7 cellular contexts compared by ENCODE assay signal in genomic region chr17:10695875-10696407, GRCh38. TPM values are rescaled to one million over a fixed set of nuclear protein-coding genes. Genes with fewer than 3 reads are reported as not detected.
DNase-seq lines count a peak whose midpoint lies in the region; ATAC-seq, FAIRE-seq and TF ChIP-seq lines count a peak whose summit lies in the region.
"Not testable (repeated sequence)": the region's sequence is repeated elsewhere in the genome, so short reads cannot be mapped to it uniquely, and the experiment has no call there.

No MANE protein-coding gene starts in this region.

- POLR2A ChIA-PET in WTC11 (lab: Charles Lee), result not testable (repeated sequence)

- H3K27me3 Mint-ChIP-seq in WTC11 (ENCODE audit: low read depth); astrocyte (ENCODE audit: low read depth, unreplicated experiment); osteocyte (ENCODE audit: unreplicated experiment): not testable (repeated sequence)

- TF ChIP-seq CTCF in DOHH2 (IDR thresholded peaks at IDR 0.05; ENCODE audit: low read depth, low read length, poor library complexity, severe bottlenecking); Loucy (conservative IDR thresholded peaks at IDR 0.05; ENCODE audit: low read length); WTC11 (IDR thresholded peaks at IDR 0.05); astrocyte (IDR thresholded peaks at IDR 0.05; ENCODE audit: insufficient read depth, low read depth, low read length); epithelial cell of esophagus (IDR thresholded peaks at IDR 0.05; ENCODE audit: insufficient read depth, low read depth, low read length, missing control alignments); kidney epithelial cell (IDR thresholded peaks at IDR 0.05; ENCODE audit: insufficient read depth, low read length, poor library complexity, severe bottlenecking); osteocyte (IDR thresholded peaks at IDR 0.05): not testable (repeated sequence)

- not testable (repeated sequence) for H3K9me2 ChIP-seq in DOHH2 (replicated peaks; ENCODE audit: control insufficient read depth, low read length); Loucy (replicated peaks; ENCODE audit: low read depth, low read length)

- not testable (repeated sequence) for H3K27ac ChIP-seq in DOHH2 (ENCODE audit: low read depth, low read length); astrocyte (ENCODE audit: low read depth, low read length)

- H3K79me2 ChIP-seq in DOHH2 (ENCODE audit: control insufficient read depth, low read length), result peaks cover 82% of the 10 kb centered on the region
- peaks cover 77% of the 10 kb centered on the region for H3K79me2 ChIP-seq in Loucy (ENCODE audit: insufficient read depth, low read length)
- peaks cover 82% of the 10 kb centered on the region for H3K79me2 ChIP-seq in astrocyte (ENCODE audit: insufficient read depth, low read length)

- not testable (repeated sequence) for ATAC-seq in WTC11

- H4K20me1 ChIP-seq in DOHH2 (ENCODE audit: control insufficient read depth, insufficient read depth, low read depth, low read length), result not testable (repeated sequence)
- peaks cover 34% of the 10 kb centered on the region for H4K20me1 ChIP-seq in Loucy (ENCODE audit: insufficient read depth, low read length, poor library complexity, severe bottlenecking)
- peaks cover 11% of the 10 kb centered on the region for H4K20me1 ChIP-seq in astrocyte (ENCODE audit: insufficient read depth, low read length)

- H3K4me3 ChIP-seq in DOHH2 (ENCODE audit: low read length) (peak overlapping the region; percentile 95), Loucy (ENCODE audit: low read length, poor library complexity, severe bottlenecking) (peak overlapping the region; percentile 84), astrocyte (ENCODE audit: insufficient read depth, low read depth, low read length) (peak overlapping the region; percentile 92), epithelial cell of esophagus (ENCODE audit: low read length) (peak overlapping the region; percentile 84), kidney epithelial cell (ENCODE audit: low read depth, low read length) (peak overlapping the region; percentile 97)

- not testable (repeated sequence) for H2AFZ ChIP-seq in Loucy (ENCODE audit: low read length); astrocyte (ENCODE audit: low read depth, low read length)

- not testable (repeated sequence) for H3K9me3 ChIP-seq in DOHH2 (ENCODE audit: control insufficient read depth, insufficient read depth, low read length); Loucy (ENCODE audit: insufficient read depth, low read depth, low read length); astrocyte (ENCODE audit: insufficient read depth, low read depth, low read length)

- not testable (repeated sequence) for H3K27me3 ChIP-seq in DOHH2 (ENCODE audit: control insufficient read depth, low read length); Loucy (ENCODE audit: insufficient read depth, low read length, poor library complexity, severe bottlenecking); astrocyte (ENCODE audit: insufficient read depth, low read length); kidney epithelial cell (ENCODE audit: control insufficient read depth, insufficient read depth, low read length)

- H3K4me2 ChIP-seq in DOHH2 (ENCODE audit: low read length) (peak overlapping the region; percentile 83), Loucy (ENCODE audit: low read depth, low read length, poor library complexity, severe bottlenecking) (peak overlapping the region; percentile 100), astrocyte (ENCODE audit: low read length) (peak overlapping the region; percentile 87)

- H3K9ac ChIP-seq in Loucy (ENCODE audit: low read depth, low read length, poor library complexity, severe bottlenecking) (peak overlapping the region; percentile 88), astrocyte (ENCODE audit: low read length) (peak overlapping the region; percentile 90)

- CTCF ChIA-PET in WTC11 (lab: Charles Lee), result interaction anchor here (0.6 to 1.5 kb wide), 3 partner anchors 12 to 67 kb away, joined by 3 to 4 read pairs (median 4); no protein-coding TSS in a partner anchor

- FAIRE-seq in astrocyte (lab: Jason Lieb, UNC), result not testable (repeated sequence)

- H3K4me3 Mint-ChIP-seq in WTC11, result peak overlapping the region; percentile 94
- H3K4me3 Mint-ChIP-seq in astrocyte (ENCODE audit: unreplicated experiment), result peak overlapping the region; percentile 99
- peak overlapping the region; percentile 92 for H3K4me3 Mint-ChIP-seq in osteocyte (ENCODE audit: unreplicated experiment)

- peaks cover 24% of the 10 kb centered on the region for H3K4me1 ChIP-seq in DOHH2 (ENCODE audit: control insufficient read depth, low read length)
- H3K4me1 ChIP-seq in Loucy (ENCODE audit: insufficient read depth, low read length, poor library complexity, severe bottlenecking), result peaks cover 61% of the 10 kb centered on the region
- peaks cover 11% of the 10 kb centered on the region for H3K4me1 ChIP-seq in astrocyte (ENCODE audit: insufficient read depth, low read length)

- not testable (repeated sequence) for H3K9me3 Mint-ChIP-seq in WTC11; astrocyte (ENCODE audit: unreplicated experiment); osteocyte (ENCODE audit: unreplicated experiment)

- H3K36me3 Mint-ChIP-seq in WTC11 (peaks cover 41% of the 10 kb centered on the region), osteocyte (ENCODE audit: unreplicated experiment) (peaks cover 22% of the 10 kb centered on the region)
- H3K36me3 Mint-ChIP-seq in astrocyte (ENCODE audit: low read depth, unreplicated experiment), result not testable (repeated sequence)

- not testable (repeated sequence) for H3F3A ChIP-seq in DOHH2 (ENCODE audit: control insufficient read depth, insufficient read depth); Loucy (ENCODE audit: low read depth)

- H3K27ac Mint-ChIP-seq in WTC11; astrocyte (ENCODE audit: unreplicated experiment): not testable (repeated sequence)
- peak overlapping the region; percentile 76 for H3K27ac Mint-ChIP-seq in osteocyte (ENCODE audit: unreplicated experiment)

- H3K36me3 ChIP-seq in DOHH2 (ENCODE audit: control insufficient read depth, low read length) (peaks cover 60% of the 10 kb centered on the region), Loucy (ENCODE audit: insufficient read depth, low read length) (peaks cover 30% of the 10 kb centered on the region; the same call in 1 of the 2 replicates), astrocyte (ENCODE audit: insufficient read depth, low read length) (peaks cover 37% of the 10 kb centered on the region)
- H3K36me3 ChIP-seq in kidney epithelial cell (ENCODE audit: control insufficient read depth, insufficient read depth, low read length), result not testable (repeated sequence)

- not testable (repeated sequence) for H3K4me1 Mint-ChIP-seq in WTC11
- H3K4me1 Mint-ChIP-seq in astrocyte (ENCODE audit: low read depth, unreplicated experiment) (peaks cover 22% of the 10 kb centered on the region), osteocyte (ENCODE audit: unreplicated experiment) (peaks cover 24% of the 10 kb centered on the region)

- DNase-seq in WTC11 (ENCODE audit: low spot score); astrocyte (ENCODE audit: low read depth); epithelial cell of esophagus (ENCODE audit: low read depth); kidney epithelial cell (ENCODE audit: low read depth); osteocyte (ENCODE audit: extremely low spot score, unreplicated experiment): not testable (repeated sequence)

RNA-seq across cellular contexts. Expression of gene SCO1, which starts 1.4 kb away (rescaled TPM):
- total RNA-seq in WTC11 (2021) (56.9 to 63.8 TPM (median 61.6 TPM) in 3 replicates), astrocyte (36.0 TPM in 2 replicates), kidney epithelial cell (30.5 and 32.9 TPM in 2 replicates), osteocyte (26.8 and 27.4 TPM in 2 replicates)

RNA-seq across cellular contexts. Expression of gene ADPRM, which starts 1.5 kb away (rescaled TPM):
- total RNA-seq in WTC11 (2021) (6.6 to 7.5 TPM (median 7.4 TPM) in 3 replicates), astrocyte (11.1 and 11.3 TPM in 2 replicates), kidney epithelial cell (16.4 and 18.8 TPM in 2 replicates), osteocyte (12.7 and 13.1 TPM in 2 replicates)

RNA-seq across cellular contexts. Expression of gene TMEM220, which starts 33.9 kb away (rescaled TPM):
- total RNA-seq in WTC11 (2021), result 2.4 to 4.0 TPM (median 2.9 TPM) in 3 replicates
- 1.0 and 1.3 TPM in 2 replicates for total RNA-seq in astrocyte
- total RNA-seq in kidney epithelial cell, result 2.8 and 9.0 TPM in 2 replicates
- 6.8 and 8.1 TPM in 2 replicates for total RNA-seq in osteocyte

RNA-seq across cellular contexts. Expression of gene MYH3, which starts 38.8 kb away (rescaled TPM):
- total RNA-seq in WTC11 (2021) (1.5 to 2.6 TPM (median 1.6 TPM) in 3 replicates), astrocyte (1.9 TPM in 2 replicates), kidney epithelial cell (0.33 and 0.41 TPM in 2 replicates), osteocyte (2.4 and 3.2 TPM in 2 replicates)
